Comparison of ENCODE assay signal across 31 cellular contexts in the genomic region with DNA sequence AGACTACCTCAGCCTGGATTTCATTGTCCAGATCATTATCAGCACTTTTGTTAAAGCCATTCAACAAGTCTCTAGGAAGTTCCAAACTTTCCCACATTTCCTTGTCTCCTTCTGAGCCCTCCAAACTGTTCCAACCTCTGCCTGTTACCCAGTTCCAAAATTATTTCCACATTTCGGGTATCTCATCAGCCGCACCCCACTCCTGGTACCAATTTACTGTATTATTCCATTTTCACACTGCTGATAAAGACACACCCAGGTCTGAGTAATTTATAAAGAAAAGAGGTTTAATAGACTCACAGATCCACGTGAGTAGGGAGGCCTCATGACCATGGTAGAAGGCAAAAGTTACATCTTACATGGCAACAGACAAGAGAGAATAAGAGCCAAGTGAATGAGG.
A peak's percentile ranks its signal among the peaks of the same experiment; 100 is the strongest.
DNase-seq lines count a peak whose midpoint lies in the region; ATAC-seq, FAIRE-seq and TF ChIP-seq lines count a peak whose summit lies in the region.
"Had no signal": no experiment of that assay in that cellular context is flagged by ENCODE, and none has a peak within 500 bp of the region (broad histone marks: within the 10 kb centered on the region; RNA-seq: fewer than 3 reads in every experiment).

No MANE protein-coding gene starts in this region.

- BruUV-seq in K562 (replicated peaks; lab: Mats Ljungman, UMichigan), result no TSS peak

- no peak for TF ChIP-seq POLR2A in K562 (conservative IDR thresholded peaks at IDR 0.05)

- H3K9me3 ChIP-seq in HEK293 (ENCODE audit: control insufficient read depth, insufficient read depth, low read depth, low read length) (no peaks in the 10 kb centered on the region), K562 (replicated peaks; ENCODE audit: control insufficient read depth, insufficient read depth, low read depth, low read length) (no peaks in the 10 kb centered on the region)

- POLR2A ChIA-PET in HEK293 (lab: Yijun Ruan, JAX), result no interaction called here
- POLR2A ChIA-PET in K562 (lab: Yijun Ruan, JAX), result no interaction called here

- no peak for TF ChIP-seq CTCF in HEK293 (tag by site-specific recombination; IDR thresholded peaks at IDR 0.05)
- no peak for TF ChIP-seq CTCF in K562 (IDR thresholded peaks at IDR 0.05 in 2 of 3, conservative IDR thresholded peaks at IDR 0.05 in 1 of 3; ENCODE audit: insufficient read depth in 2 of 3, low read depth in 1 of 3, low read length in 3 of 3)

- no peaks in the 10 kb centered on the region for H3K79me2 ChIP-seq in K562 (ENCODE audit: control insufficient read depth, insufficient read depth, low read length)

- H3K27me3 ChIP-seq in K562 (ENCODE audit: control insufficient read depth in 2 of 2, insufficient read depth in 2 of 2, low read length in 2 of 2), result no peaks in the 10 kb centered on the region
- H3K27me3 ChIP-seq: BE2C; BLaER1; BLaER1 treated with 17β-estradiol and CSF1 and Interleukin-3, amounts not matched to agents 10 nM and 100 nM had no signal

- ATAC-seq in K562, result no peak
- ATAC-seq: A549; CD8-positive, alpha-beta T cell had no signal

- no peaks in the 10 kb centered on the region for H3K4me1 ChIP-seq in HEK293 (ENCODE audit: control insufficient read depth, insufficient read depth, low read length)
- H3K4me1 ChIP-seq in K562 (replicated peaks in 1 of 2; ENCODE audit: control insufficient read depth in 2 of 2, insufficient read depth in 2 of 2, low read length in 2 of 2), result no peaks in the 10 kb centered on the region
- H3K4me1 ChIP-seq: A549; BE2C; BLaER1; BLaER1 treated with 17β-estradiol and CSF1 and Interleukin-3, amounts not matched to agents 10 nM and 100 nM; Caco-2 had no signal

- intact Hi-C loops in K562 (cut with micrococcal nuclease), result no loop called here

- no peak overlapping the region for H2AFZ ChIP-seq in K562 (ENCODE audit: low read depth, low read length)

- DNase-seq in K562 (ENCODE audit: extremely low read depth in 1 of 4, low spot score in 3 of 4), result no peak
- DNase-seq in NCI-H1105 (lab: John Stamatoyannopoulos, UW), result no peak
- no peak for DNase-seq in NCI-H446 (lab: John Stamatoyannopoulos, UW)
- DNase-seq: 8988T; ACHN; AML-193; BE2C; C1 segment of cervical spinal cord; Caco-2; Calu3; CD4-positive, alpha-beta memory T cell; CD4-positive, alpha-beta T cell; CD4-positive, CD25-positive, alpha-beta regulatory T cell; CD8-positive, alpha-beta memory T cell; CD8-positive, alpha-beta T cell; COR-L47; DMS 273 treated with DMSO at 0.1 percent for 48 hours; DMS153; DMS53; DMS79; DMS79 treated with DMSO at 0.1 percent for 48 hours; DND-41; EL had no signal

- CTCF ChIA-PET in HEK293 (lab: Yijun Ruan, JAX) (no interaction called here), K562 (lab: Yijun Ruan, JAX; ENCODE audit: low intra/inter-chr PET ratio) (no interaction called here)

- no peak for FAIRE-seq in K562 (lab: Jason Lieb, UNC)
- FAIRE-seq: A204.1, A549, D721Med had no signal

- no peaks in the 10 kb centered on the region for H3K9me1 ChIP-seq in K562 (ENCODE audit: control insufficient read depth, insufficient read depth, low read length)

- no peak overlapping the region for H3K4me2 ChIP-seq in K562 (ENCODE audit: insufficient read depth, low read length)
- H3K4me2 ChIP-seq: A549; BLaER1; BLaER1 treated with 17β-estradiol and CSF1 and Interleukin-3, amounts not matched to agents 10 nM and 100 nM had no signal

- 0% methylated on average over 3 of the region's 3 CpGs for WGBS in K562 (ENCODE audit: insufficient coverage, low coverage, missing lambda C conversion rate)

- no peak overlapping the region for H3K9ac ChIP-seq in K562 (ENCODE audit: insufficient read depth in 1 of 2, low read depth in 2 of 2, low read length in 2 of 2)
- H3K9ac ChIP-seq: BLaER1; BLaER1 treated with 17β-estradiol and CSF1 and Interleukin-3, amounts not matched to agents 10 nM and 100 nM had no signal

- H3K36me3 ChIP-seq in HEK293 (ENCODE audit: control insufficient read depth in 2 of 2, insufficient read depth in 1 of 2, low read length in 2 of 2) (no peaks in the 10 kb centered on the region), K562 (ENCODE audit: control insufficient read depth, insufficient read depth, low read length) (no peaks in the 10 kb centered on the region)
- H3K36me3 ChIP-seq: BE2C; BLaER1; BLaER1 treated with 17β-estradiol and CSF1 and Interleukin-3, amounts not matched to agents 10 nM and 100 nM had no signal

- in situ Hi-C loops in K562 (cut with MboI), result no loop called here

- no peak for TF ChIP-seq EP300 in K562 (IDR thresholded peaks at IDR 0.05; ENCODE audit: low read length)

- no peak overlapping the region for H3K27ac ChIP-seq in HEK293 (ENCODE audit: extremely low read depth, low read depth, low read length)
- no peak overlapping the region for H3K27ac ChIP-seq in K562 (ENCODE audit: extremely low read depth, low read depth, low read length)
- H3K27ac ChIP-seq: 22Rv1; A549; BLaER1; BLaER1 treated with 17β-estradiol and CSF1 and Interleukin-3, amounts not matched to agents 10 nM and 100 nM; C4-2B had no signal

- no peak overlapping the region for H3K4me3 ChIP-seq in HEK293 (ENCODE audit: low read depth, low read length)
- H3K4me3 ChIP-seq in K562, result no peak overlapping the region
- H3K4me3 ChIP-seq: A549; BLaER1; BLaER1 treated with 17β-estradiol and CSF1 and Interleukin-3, amounts not matched to agents 10 nM and 100 nM had no signal

- H4K20me1 ChIP-seq in K562 (replicated peaks; ENCODE audit: control insufficient read depth, insufficient read depth, low read length), result no peaks in the 10 kb centered on the region
- H4K20me1 ChIP-seq: BLaER1; BLaER1 treated with 17β-estradiol and CSF1 and Interleukin-3, amounts not matched to agents 10 nM and 100 nM had no signal

- TF ChIP-seq RAD21 in K562 (CRISPR knock-in tag; conservative IDR thresholded peaks at IDR 0.05 in 1 of 2, IDR thresholded peaks at IDR 0.05 in 1 of 2), result no peak

TF ChIP-seq in HEK293, 187 proteins besides CTCF, POLR2A, EP300 and RAD21:
- TF ChIP-seq ZNF707 (tag by site-specific recombination; IDR thresholded peaks at IDR 0.05), result 0 out of 2 replicates have a peak, but pooled peaks have one; percentile 50
- TF ChIP-seq ZNF544 (tag by site-specific recombination; IDR thresholded peaks at IDR 0.05), result no peak
- TF ChIP-seq ZFHX2 (tag by site-specific recombination; conservative IDR thresholded peaks at IDR 0.05), result no peak

TF ChIP-seq in K562, 482 proteins besides CTCF, POLR2A, EP300 and RAD21:
- no peak for TF ChIP-seq ELF2 (CRISPR knock-in tag; IDR thresholded peaks at IDR 0.05)
- peak; percentile 77 for TF ChIP-seq ZNF707 (CRISPR knock-in tag; conservative IDR thresholded peaks at IDR 0.05)
- TF ChIP-seq, protein P1, sequence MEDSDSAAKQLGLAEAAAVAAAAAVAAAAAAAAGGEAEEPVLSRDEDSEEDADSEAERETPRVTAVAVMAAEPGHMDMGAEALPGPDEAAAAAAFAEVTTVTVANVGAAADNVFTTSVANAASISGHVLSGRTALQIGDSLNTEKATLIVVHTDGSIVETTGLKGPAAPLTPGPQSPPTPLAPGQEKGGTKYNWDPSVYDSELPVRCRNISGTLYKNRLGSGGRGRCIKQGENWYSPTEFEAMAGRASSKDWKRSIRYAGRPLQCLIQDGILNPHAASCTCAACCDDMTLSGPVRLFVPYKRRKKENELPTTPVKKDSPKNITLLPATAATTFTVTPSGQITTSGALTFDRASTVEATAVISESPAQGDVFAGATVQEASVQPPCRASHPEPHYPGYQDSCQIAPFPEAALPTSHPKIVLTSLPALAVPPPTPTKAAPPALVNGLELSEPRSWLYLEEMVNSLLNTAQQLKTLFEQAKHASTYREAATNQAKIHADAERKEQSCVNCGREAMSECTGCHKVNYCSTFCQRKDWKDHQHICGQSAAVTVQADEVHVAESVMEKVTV (CRISPR knock-in tag; IDR thresholded peaks at IDR 0.05), result no peak
- TF ChIP-seq NFE2 (IDR thresholded peaks at IDR 0.05; ENCODE audit: low read depth), result no peak
- no peak for TF ChIP-seq PTBP1 (IDR thresholded peaks at IDR 0.05; ENCODE audit: low read depth, low read length)

Comparison
In these comparisons a context has a peak if more than half of its experiments do, and no peak if none do; other contexts are left out.
1. Of the 44 proteins assayed by ChIP-seq in both K562 and HEK293: peak only in K562: none; only in HEK293: none; in both: ZNF707; in neither: 43.